ENCODE assay signal across 28 cellular contexts in genomic region chr14:60621386-60621785, GRCh38. TPM values are rescaled to one million over a fixed set of nuclear protein-coding genes. Genes with fewer than 3 reads are reported as not detected.
"Had no signal": no experiment of that assay in that cellular context is flagged by ENCODE, and none has a peak within 500 bp of the region (broad histone marks: within the 10 kb centered on the region; RNA-seq: fewer than 3 reads in every experiment).

No MANE protein-coding gene starts in this region.

- H3K36me3 Mint-ChIP-seq: activated naive CD4-positive, alpha-beta T cell treated with anti-CD3 and anti-CD28 coated beads, Interleukin-2, amount 10 ng/mL, durations not matched to agents 7 days and 5 days; activated naive CD8-positive, alpha-beta T cell treated with anti-CD3 and anti-CD28 coated beads, Interleukin-2, amount 10 ng/mL, durations not matched to agents 7 days and 5 days; mesothelial cell of epicardium; naive thymus-derived CD4-positive, alpha-beta T cell had no signal

- H3K36me3 ChIP-seq: brain microvascular endothelial cell, gastroesophageal sphincter, pancreas, spleen, thoracic aorta, uterus, WERI-Rb-1 had no signal

- H3K4me1 Mint-ChIP-seq: activated naive CD4-positive, alpha-beta T cell treated with anti-CD3 and anti-CD28 coated beads, Interleukin-2, amount 10 ng/mL, durations not matched to agents 7 days and 5 days had no signal

- H3K4me2 ChIP-seq: hepatocyte had no signal

- ATAC-seq: activated CD4-positive, CD25-positive, alpha-beta regulatory T cell treated with anti-CD3 and anti-CD28 coated beads, Interleukin-2, amount 50 U/mL, for 24 hours; gastroesophageal sphincter; naive thymus-derived CD4-positive, alpha-beta T cell; pancreas had no signal

- H3K27ac Mint-ChIP-seq: activated naive CD4-positive, alpha-beta T cell treated with anti-CD3 and anti-CD28 coated beads, Interleukin-2, amount 10 ng/mL, durations not matched to agents 7 days and 5 days; activated naive CD8-positive, alpha-beta T cell treated with anti-CD3 and anti-CD28 coated beads, Interleukin-2, amount 10 ng/mL, durations not matched to agents 7 days and 5 days; mesothelial cell of epicardium; naive thymus-derived CD4-positive, alpha-beta T cell had no signal

- H3K27ac ChIP-seq: brain microvascular endothelial cell, coronary artery, dorsolateral prefrontal cortex, gastroesophageal sphincter, hepatocyte, spleen, thoracic aorta, uterus, WERI-Rb-1 had no signal

- H3K27me3 ChIP-seq: brain microvascular endothelial cell, gastroesophageal sphincter, hepatocyte, pancreas, uterus had no signal

- H3K4me1 ChIP-seq: gastroesophageal sphincter, spleen, uterus had no signal

- H3K9me3 Mint-ChIP-seq: activated naive CD4-positive, alpha-beta T cell treated with anti-CD3 and anti-CD28 coated beads, Interleukin-2, amount 10 ng/mL, durations not matched to agents 7 days and 5 days; activated naive CD8-positive, alpha-beta T cell treated with anti-CD3 and anti-CD28 coated beads, Interleukin-2, amount 10 ng/mL, durations not matched to agents 7 days and 5 days; mesothelial cell of epicardium; naive thymus-derived CD4-positive, alpha-beta T cell had no signal

- H3K4me3 ChIP-seq: coronary artery, dorsolateral prefrontal cortex, gastroesophageal sphincter, hepatocyte, pancreas, spleen, thoracic aorta, uterus had no signal

- H3K4me3 Mint-ChIP-seq: activated naive CD4-positive, alpha-beta T cell treated with anti-CD3 and anti-CD28 coated beads, Interleukin-2, amount 10 ng/mL, durations not matched to agents 7 days and 5 days; activated naive CD8-positive, alpha-beta T cell treated with anti-CD3 and anti-CD28 coated beads, Interleukin-2, amount 10 ng/mL, durations not matched to agents 7 days and 5 days; mesothelial cell of epicardium; naive thymus-derived CD4-positive, alpha-beta T cell had no signal

- H3K9me3 ChIP-seq: gastroesophageal sphincter, pancreas, spleen, thoracic aorta, uterus had no signal

- DNase-seq: activated CD4-positive, alpha-beta T cell treated with anti-CD3 and anti-CD28 coated beads for 48 hours; activated CD4-positive, alpha-beta T cell treated with anti-CD3 and anti-CD28 coated beads, Interleukin-2, amount 50 U/mL, for 48 hours; activated CD8-positive, alpha-beta memory T cell treated with anti-CD3 and anti-CD28 coated beads for 24 hours; activated effector memory CD4-positive, alpha-beta T cell treated with anti-CD3 and anti-CD28 coated beads, Interleukin-2, amount 50 U/mL, for 16 hours; activated naive CD4-positive, alpha-beta T cell treated with anti-CD3 and anti-CD28 coated beads, Interleukin-2, amount 10 ng/mL, durations not matched to agents 7 days and 5 days; activated naive CD8-positive, alpha-beta T cell treated with anti-CD3 and anti-CD28 coated beads, Interleukin-2, amount 10 ng/mL, durations not matched to agents 7 days and 5 days; amniotic stem cell; brain microvascular endothelial cell; dorsolateral prefrontal cortex; effector memory CD4-positive, alpha-beta T cell; left cardiac atrium; naive thymus-derived CD4-positive, alpha-beta T cell; pancreas; right cardiac atrium; spleen; stimulated activated naive CD4-positive, alpha-beta T cell treated with Interleukin-2 at 50 U/mL for 16 hours; T1000; trophoblast cell; uterus; WERI-Rb-1 had no signal

- H2AFZ ChIP-seq: hepatocyte had no signal

- H3K79me2 ChIP-seq: hepatocyte had no signal

RNA-seq across cellular contexts. Expression of gene SIX1, which starts 27.9 kb away (rescaled TPM):
- total RNA-seq: activated naive CD8-positive, alpha-beta T cell treated with anti-CD3 and anti-CD28 coated beads, Interleukin-2, amount 10 ng/mL, durations not matched to agents 7 days and 5 days; liver; right cardiac atrium; spleen had no signal
- polyA plus RNA-seq: liver; naive thymus-derived CD4-positive, alpha-beta T cell; neural cell had no signal
